In the genomic region with DNA sequence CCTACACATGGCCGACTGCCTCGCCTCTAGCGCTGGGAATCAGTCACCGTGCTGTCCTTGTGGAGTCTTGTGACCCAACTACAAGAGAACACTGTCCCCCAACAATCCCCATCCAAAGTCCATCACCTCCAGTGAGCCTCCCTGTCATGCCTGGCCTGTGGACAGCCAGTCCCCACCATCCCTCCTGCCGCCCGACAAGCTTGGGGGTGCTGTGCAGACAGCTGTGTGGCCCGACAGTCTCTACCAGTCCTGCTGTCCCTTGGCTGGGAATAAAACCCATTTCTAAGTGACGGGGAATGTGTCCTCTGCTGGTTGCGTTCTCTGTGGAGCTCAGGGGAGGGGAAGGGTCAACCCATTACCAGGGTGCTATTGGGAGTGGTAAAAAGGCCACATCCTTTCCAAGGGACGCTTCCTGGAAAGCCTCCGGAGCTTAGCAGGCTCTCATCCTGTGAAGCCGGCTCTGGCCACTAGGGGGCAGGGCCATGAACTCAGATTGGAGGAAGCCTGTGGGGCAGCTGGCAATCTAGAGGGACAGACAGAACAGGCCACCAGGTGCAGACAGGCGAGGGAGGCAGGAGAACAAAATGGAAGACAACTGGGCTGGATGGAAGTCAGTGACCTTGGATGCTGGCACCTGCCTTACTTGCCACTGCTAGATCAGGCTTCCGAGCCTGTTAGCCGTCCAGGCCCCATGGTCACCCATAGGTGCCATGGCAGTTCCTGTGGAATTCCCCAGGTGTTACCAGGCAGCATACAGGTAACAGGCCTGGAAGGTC, we compare ENCODE assay signal across 8 cellular contexts. TPM values are rescaled to one million over a fixed set of nuclear protein-coding genes. Genes with fewer than 3 reads are reported as not detected.
A peak's percentile ranks its signal among the peaks of the same experiment; 100 is the strongest.
DNase-seq lines count a peak whose midpoint lies in the region; ATAC-seq lines count a peak whose summit lies in the region.

No MANE protein-coding gene starts in this region.

- peak; percentile 47 for DNase-seq in NCI-H2196 (lab: John Stamatoyannopoulos, UW; ENCODE audit: unreplicated experiment)
- DNase-seq in NCI-H2196 treated with DMSO at 0.1 percent for 48 hours (lab: John Stamatoyannopoulos, UW; ENCODE audit: unreplicated experiment): no peak
- DNase-seq in NCI-H226: peak; percentile 26
- peak; percentile 83 to 87 for DNase-seq in activated CD4-positive, alpha-beta T cell treated with anti-CD3 and anti-CD28 coated beads, Interleukin-2, amount 50 U/mL, for 48 hours
- DNase-seq in effector memory CD8-positive, alpha-beta T cell: peak; percentile 66 to 70 (median 67)
- DNase-seq in mucosa of gallbladder (ENCODE audit: low spot score): peak; percentile 73
- peak; percentile 33 to 61 for DNase-seq in stimulated activated CD8-positive, alpha-beta memory T cell treated with anti-CD3 and anti-CD28 coated beads, Interleukin-7, amount 100 ng/mL, for 48 hours (ENCODE audit: extremely low read depth in 1 of 2, low read depth in 1 of 2)

- H3K27me3 Mint-ChIP-seq in effector memory CD8-positive, alpha-beta T cell: no peaks in the 10 kb centered on the region

- no peak overlapping the region for H3K4me3 Mint-ChIP-seq in effector memory CD8-positive, alpha-beta T cell

- no peaks in the 10 kb centered on the region for H3K9me3 Mint-ChIP-seq in effector memory CD8-positive, alpha-beta T cell

- peak overlapping the region in 1 of 2 donors; percentile 42 for H3K27ac Mint-ChIP-seq in effector memory CD8-positive, alpha-beta T cell

- H3K4me1 Mint-ChIP-seq in effector memory CD8-positive, alpha-beta T cell (ENCODE audit: low read depth in 2 of 2): peaks cover 4 to 7% of the 10 kb centered on the region in 2 donors

- H3K36me3 Mint-ChIP-seq in effector memory CD8-positive, alpha-beta T cell (ENCODE audit: insufficient read depth): peaks cover 2% of the 10 kb centered on the region

- ATAC-seq in HG02610 (IDR thresholded peaks at IDR 0.05; ENCODE audit: unreplicated experiment): peak; percentile 78
- ATAC-seq in effector memory CD8-positive, alpha-beta T cell (replicated peaks): peak; percentile 80

RNA-seq across cellular contexts. Expression of a gene that starts 12.0 kb away (rescaled TPM):
- total RNA-seq in mucosa of gallbladder: 25.2 TPM

RNA-seq across cellular contexts. Expression of a gene that starts 46.0 kb away (rescaled TPM):
- total RNA-seq in mucosa of gallbladder: 25.1 TPM
